Comparison of ENCODE assay signal across 9 cellular contexts in genomic region chr3:13016726-13017255, GRCh38. TPM values are rescaled to one million over a fixed set of nuclear protein-coding genes. Genes with fewer than 3 reads are reported as not detected.
DNase-seq lines count a peak whose midpoint lies in the region; ATAC-seq and TF ChIP-seq lines count a peak whose summit lies in the region.
"Had no signal": no experiment of that assay in that cellular context is flagged by ENCODE, and none has a peak within 500 bp of the region (broad histone marks: within the 10 kb centered on the region; RNA-seq: fewer than 3 reads in every experiment).

No MANE protein-coding gene starts in this region.

- H3K4me1 ChIP-seq in left ventricle myocardium inferior = peaks cover 68% of the 10 kb centered on the region

- H3K4me3 Mint-ChIP-seq in activated naive CD8-positive, alpha-beta T cell treated with anti-CD3 and anti-CD28 coated beads, Interleukin-2, amount 50 U/mL, for 24 hours = peak overlapping the region; percentile 73
- peak overlapping the region; percentile 83 to 95 (median 90) for H3K4me3 Mint-ChIP-seq in naive B cell

- no peaks in the 10 kb centered on the region for H3K27me3 Mint-ChIP-seq in activated naive CD8-positive, alpha-beta T cell treated with anti-CD3 and anti-CD28 coated beads, Interleukin-2, amount 50 U/mL, for 24 hours
- H3K27me3 Mint-ChIP-seq in naive B cell = no peaks in the 10 kb centered on the region

- H3K36me3 ChIP-seq in left ventricle myocardium inferior = no peaks in the 10 kb centered on the region

- ATAC-seq in left ventricle myocardium superior (no peak), naive B cell (ENCODE audit: low read depth in 2 of 2) (no peak), omental fat pad (ENCODE audit: low FRiP score) (no peak)
- no peak for ATAC-seq in activated naive CD8-positive, alpha-beta T cell treated with anti-CD3 and anti-CD28 coated beads, Interleukin-2, amount 50 U/mL, for 24 hours

- peaks cover 3% of the 10 kb centered on the region for H3K36me3 Mint-ChIP-seq in activated naive CD8-positive, alpha-beta T cell treated with anti-CD3 and anti-CD28 coated beads, Interleukin-2, amount 50 U/mL, for 24 hours (ENCODE audit: low read depth)
- H3K36me3 Mint-ChIP-seq in naive B cell = peaks cover 5 to 13% of the 10 kb centered on the region in 2 donors

- no peaks in the 10 kb centered on the region for H3K9me3 Mint-ChIP-seq in activated naive CD8-positive, alpha-beta T cell treated with anti-CD3 and anti-CD28 coated beads, Interleukin-2, amount 50 U/mL, for 24 hours
- H3K9me3 Mint-ChIP-seq in naive B cell = no peaks in the 10 kb centered on the region

- TF ChIP-seq CTCF in left ventricle myocardium inferior (IDR thresholded peaks at IDR 0.05; ENCODE audit: borderline replicate concordance) = no peak
- no peak for TF ChIP-seq CTCF in omental fat pad (IDR thresholded peaks at IDR 0.05)

- intact Hi-C loops in left ventricle myocardium inferior (cut with micrococcal nuclease) (no loop called here), left ventricle myocardium superior (cut with micrococcal nuclease) (no loop called here)

- DNase-seq in left ventricle myocardium inferior = no peak
- DNase-seq in left ventricle myocardium superior = no peak
- no peak for DNase-seq in activated naive CD8-positive, alpha-beta T cell treated with anti-CD3 and anti-CD28 coated beads, Interleukin-2, amount 50 U/mL, for 24 hours
- no peak for DNase-seq in naive B cell
- DNase-seq in KG1 (lab: John Stamatoyannopoulos, UW) = no peak
- no peak for DNase-seq in middle frontal gyrus (ENCODE audit: extremely low spot score, low spot score)
- DNase-seq in epidermal melanocyte (ENCODE audit: insufficient read length, low spot score) = no peak
- no peak for DNase-seq in omental fat pad (ENCODE audit: low spot score)
- DNase-seq: T1000 had no signal

- H3K27ac Mint-ChIP-seq in activated naive CD8-positive, alpha-beta T cell treated with anti-CD3 and anti-CD28 coated beads, Interleukin-2, amount 50 U/mL, for 24 hours = peak overlapping the region; percentile 91
- H3K27ac Mint-ChIP-seq in naive B cell = peak overlapping the region; percentile 97 to 100 (median 100)

- H3K9me3 ChIP-seq in left ventricle myocardium inferior (replicated peaks) = no peaks in the 10 kb centered on the region

- peak overlapping the region; percentile 48 for H3K4me3 ChIP-seq in left ventricle myocardium inferior

- peak overlapping the region; percentile 82 for H3K27ac ChIP-seq in left ventricle myocardium inferior (replicated peaks)

- peaks cover 67% of the 10 kb centered on the region for H3K4me1 Mint-ChIP-seq in activated naive CD8-positive, alpha-beta T cell treated with anti-CD3 and anti-CD28 coated beads, Interleukin-2, amount 50 U/mL, for 24 hours
- peaks cover 55 to 93% (median 90%) of the 10 kb centered on the region in 3 donors for H3K4me1 Mint-ChIP-seq in naive B cell

- no peaks in the 10 kb centered on the region for H3K27me3 ChIP-seq in left ventricle myocardium inferior (ENCODE audit: low read depth)

RNA-seq across cellular contexts. Expression of gene IQSEC1, which starts 56.4 kb away (rescaled TPM):
- 78.6 TPM for total RNA-seq in left ventricle myocardium inferior
- 95.1 TPM for total RNA-seq in left ventricle myocardium superior
- polyA plus RNA-seq in naive B cell (ENCODE audit: low read depth in 6 of 6) = 10 to 100 TPM; 14.6 to 73.4 (median 36.9) TPM
- total RNA-seq in omental fat pad = 10 to 100 TPM; 33.6 to 72.0 (median 55.9) TPM
